22 cellular contexts compared by ENCODE assay signal in the genomic region with DNA sequence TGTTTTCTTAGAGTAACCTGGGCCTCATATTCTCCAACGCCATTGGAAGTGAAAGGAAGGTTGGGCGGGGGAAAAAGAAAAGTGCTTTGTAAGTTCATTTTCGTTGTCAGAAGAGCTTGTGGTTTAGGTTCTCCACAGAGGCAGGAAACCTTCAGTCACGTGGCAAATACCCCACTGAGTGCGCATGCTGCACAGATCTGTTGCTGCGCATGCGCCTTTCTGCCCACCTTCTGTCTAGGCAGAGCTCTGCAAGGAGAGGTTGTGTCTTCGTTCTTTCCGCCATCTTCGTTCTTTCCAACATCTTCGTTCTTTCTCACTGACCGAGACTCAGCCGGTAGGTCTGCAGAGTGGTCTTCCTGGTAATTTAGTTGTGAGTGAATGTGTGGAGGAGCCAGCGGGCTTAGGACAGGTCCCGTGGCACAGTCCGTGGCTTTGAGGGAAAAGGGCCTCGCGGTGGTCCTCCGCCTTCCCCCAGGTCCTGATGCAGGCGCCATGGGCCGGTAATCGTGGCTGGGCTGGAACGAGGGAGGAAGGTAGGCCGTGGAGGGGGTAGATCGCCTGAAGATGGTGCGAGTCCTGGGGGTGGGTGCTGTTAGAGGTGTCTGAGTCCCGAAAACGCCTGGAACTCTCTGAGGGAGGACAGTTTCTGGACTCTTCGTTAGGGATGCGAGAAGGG. TPM values are rescaled to one million over a fixed set of nuclear protein-coding genes. Genes with fewer than 3 reads are reported as not detected.
"Had no signal": no experiment of that assay in that cellular context is flagged by ENCODE, and none has a peak within 500 bp of the region (broad histone marks: within the 10 kb centered on the region; RNA-seq: fewer than 3 reads in every experiment).

A gene with protein sequence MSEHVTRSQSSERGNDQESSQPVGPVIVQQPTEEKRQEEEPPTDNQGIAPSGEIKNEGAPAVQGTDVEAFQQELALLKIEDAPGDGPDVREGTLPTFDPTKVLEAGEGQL (plus strand): TSS at position 228 of the 676 bp plus-strand sequence. CDS start 1,037 bp downstream, outside the sequence.

- H3K27ac ChIP-seq: esophagus muscularis mucosa, gastroesophageal sphincter, heart left ventricle, left ventricle myocardium inferior, thoracic aorta, upper lobe of right lung, WERI-Rb-1 had no signal

- H3K36me3 ChIP-seq: esophagus muscularis mucosa, gastroesophageal sphincter, heart left ventricle, left ventricle myocardium inferior, thoracic aorta, upper lobe of right lung, WERI-Rb-1 had no signal

- H3K4me3 ChIP-seq: esophagus muscularis mucosa, gastroesophageal sphincter, heart left ventricle, left ventricle myocardium inferior, thoracic aorta, upper lobe of right lung had no signal

- H3K9me3 ChIP-seq: esophagus muscularis mucosa, gastroesophageal sphincter, left ventricle myocardium inferior, thoracic aorta, upper lobe of right lung had no signal

- H3K27me3 ChIP-seq: esophagus muscularis mucosa, gastroesophageal sphincter, upper lobe of right lung had no signal

- DNase-seq: activated CD4-positive, alpha-beta T cell treated with anti-CD3 and anti-CD28 coated beads for 1 hour; activated CD4-positive, alpha-beta T cell treated with anti-CD3 and anti-CD28 coated beads, Interleukin-2, amount 50 U/mL, for 48 hours; activated T-cell treated with anti-CD3 and anti-CD28 coated beads, Interleukin-2, amount 50 U/mL, for 24 hours; effector memory CD4-positive, alpha-beta T cell; heart left ventricle; kidney glomerular epithelial cell; left ventricle myocardium inferior; mammary epithelial cell; occipital lobe; posterior cingulate gyrus; upper lobe of right lung; WERI-Rb-1 had no signal

- H3K4me1 ChIP-seq: esophagus muscularis mucosa, gastroesophageal sphincter, heart left ventricle, left ventricle myocardium inferior, upper lobe of right lung had no signal

- ATAC-seq: gastroesophageal sphincter; heart left ventricle; stimulated activated memory B cell treated with anti-CD40 and anti-IgM and Interleukin-4, amounts not matched to agents 10 μg/mL and 1 μg/mL and 100 μg/mL, for 72 hours; upper lobe of right lung had no signal

RNA-seq across cellular contexts. Expression of the gene that starts here (rescaled TPM):
- total RNA-seq: activated T-helper 2 cell treated with anti-CD3 and anti-CD28 coated beads, Interferon-gamma antibody, Interleukin-2, Interleukin-4, amounts not matched to agents 10 μg/mL and 5 μg/mL and 100 μg/mL, durations not matched to agents 14 hours and 24 hours and 36 hours; bronchial epithelial cell; cerebellum; endothelial cell of umbilical vein; esophagus muscularis mucosa; gastroesophageal sphincter; heart left ventricle; left ventricle myocardium inferior; mammary epithelial cell; occipital lobe; renal cortical epithelial cell; thoracic aorta; upper lobe of right lung had no signal
- polyA plus RNA-seq: endothelial cell of umbilical vein, heart left ventricle, mammary epithelial cell, neural cell had no signal
